7 cellular contexts compared by ENCODE assay signal in genomic region chr11:47018637-47019036, GRCh38.
"Had no signal": no experiment of that assay in that cellular context is flagged by ENCODE, and none has a peak within 500 bp of the region (broad histone marks: within the 10 kb centered on the region; RNA-seq: fewer than 3 reads in every experiment).

No MANE protein-coding gene starts in this region.

- DNase-seq: GDM1, GF-D8 had no signal

- FAIRE-seq: G401.6, GM12891, GM12892, GM18507, GM19239 had no signal
